Comparison of ENCODE assay signal across 1 cellular context in genomic region chr1:52032785-52033131, GRCh38.
TF ChIP-seq lines count a peak whose summit lies in the region.

No MANE protein-coding gene starts in this region.

TF ChIP-seq in HepG2, 621 proteins besides CTCF, POLR2A, EP300 and RAD21 (continues in another document):
- TF ChIP-seq ZNF709 (CRISPR knock-in tag; IDR thresholded peaks at IDR 0.05) (no peak), ONECUT2 (CRISPR knock-in tag; IDR thresholded peaks at IDR 0.05) (no peak), ZNF142 (CRISPR knock-in tag; IDR thresholded peaks at IDR 0.05) (0 out of 2 replicates have a peak, but pooled peaks have one; percentile 9), JUN (CRISPR knock-in tag; IDR thresholded peaks at IDR 0.05) (no peak), ZNF251 (CRISPR knock-in tag; IDR thresholded peaks at IDR 0.05) (no peak), TGIF2 (CRISPR knock-in tag; IDR thresholded peaks at IDR 0.05) (no peak), EZH2 (conservative IDR thresholded peaks at IDR 0.05; ENCODE audit: low read depth, low read length) (no peak), ATF5 (CRISPR knock-in tag; IDR thresholded peaks at IDR 0.05; ENCODE audit: low read depth) (no peak), ZNF17 (CRISPR knock-in tag; IDR thresholded peaks at IDR 0.05) (no peak), ATRX (CRISPR knock-in tag; IDR thresholded peaks at IDR 0.05; ENCODE audit: borderline replicate concordance) (no peak), ZNF333 (CRISPR knock-in tag; IDR thresholded peaks at IDR 0.05; ENCODE audit: borderline replicate concordance) (no peak), ZNF607 (CRISPR knock-in tag; IDR thresholded peaks at IDR 0.05; ENCODE audit: borderline replicate concordance) (0 out of 2 replicates have a peak, but pooled peaks have one; percentile 1), ZNF225 (CRISPR knock-in tag; IDR thresholded peaks at IDR 0.05) (0 out of 2 replicates have a peak, but pooled peaks have one; percentile 10), ZSCAN29 (CRISPR knock-in tag; conservative IDR thresholded peaks at IDR 0.05) (peak; percentile 97), NCOA5 (CRISPR knock-in tag; IDR thresholded peaks at IDR 0.05) (no peak), TMF1 (CRISPR knock-in tag; IDR thresholded peaks at IDR 0.05; ENCODE audit: low read depth) (no peak), KAT2B (IDR thresholded peaks at IDR 0.05; ENCODE audit: borderline replicate concordance, low read depth, low read length) (no peak), ZNF460 (CRISPR knock-in tag; IDR thresholded peaks at IDR 0.05; ENCODE audit: borderline replicate concordance) (no peak), YEATS2 (CRISPR knock-in tag; IDR thresholded peaks at IDR 0.05; ENCODE audit: borderline replicate concordance) (no peak), PPARG (CRISPR knock-in tag; conservative IDR thresholded peaks at IDR 0.05) (no peak), ZKSCAN5 (CRISPR knock-in tag; IDR thresholded peaks at IDR 0.05) (no peak), SATB2 (CRISPR knock-in tag; IDR thresholded peaks at IDR 0.05) (no peak), HNRNPLL (IDR thresholded peaks at IDR 0.05; ENCODE audit: low read depth, low read length, poor library complexity, severe bottlenecking) (peak; percentile 2), KDM4B (CRISPR knock-in tag; IDR thresholded peaks at IDR 0.05) (no peak), ZBTB4 (CRISPR knock-in tag; IDR thresholded peaks at IDR 0.05; ENCODE audit: borderline replicate concordance) (no peak), GABPB1 (CRISPR knock-in tag; IDR thresholded peaks at IDR 0.05) (no peak), TSC22D2 (CRISPR knock-in tag; IDR thresholded peaks at IDR 0.05; ENCODE audit: borderline replicate concordance) (no peak), ERF (CRISPR knock-in tag; IDR thresholded peaks at IDR 0.05) (no peak), NPAS2 (CRISPR knock-in tag; IDR thresholded peaks at IDR 0.05; ENCODE audit: borderline replicate concordance) (no peak), PHB2 (IDR thresholded peaks at IDR 0.05; ENCODE audit: partially characterized antibody) (no peak), FOXM1 (CRISPR knock-in tag; IDR thresholded peaks at IDR 0.05) (no peak), ZNF878 (CRISPR knock-in tag; IDR thresholded peaks at IDR 0.05) (no peak), ZNF644 (CRISPR knock-in tag; IDR thresholded peaks at IDR 0.05; ENCODE audit: low read depth) (no peak), ARID5B (CRISPR knock-in tag; IDR thresholded peaks at IDR 0.05) (0 out of 2 replicates have a peak, but pooled peaks have one; percentile 4), ZNF343 (CRISPR knock-in tag; IDR thresholded peaks at IDR 0.05) (no peak), ZNF772 (CRISPR knock-in tag; IDR thresholded peaks at IDR 0.05) (no peak), CAMTA2 (CRISPR knock-in tag; IDR thresholded peaks at IDR 0.05; ENCODE audit: borderline replicate concordance) (0 out of 2 replicates have a peak, but pooled peaks have one; percentile 1), XRCC5 (optimal IDR thresholded peaks at IDR 0.05; ENCODE audit: low read length) (no peak)
- TF ChIP-seq, protein P1, sequence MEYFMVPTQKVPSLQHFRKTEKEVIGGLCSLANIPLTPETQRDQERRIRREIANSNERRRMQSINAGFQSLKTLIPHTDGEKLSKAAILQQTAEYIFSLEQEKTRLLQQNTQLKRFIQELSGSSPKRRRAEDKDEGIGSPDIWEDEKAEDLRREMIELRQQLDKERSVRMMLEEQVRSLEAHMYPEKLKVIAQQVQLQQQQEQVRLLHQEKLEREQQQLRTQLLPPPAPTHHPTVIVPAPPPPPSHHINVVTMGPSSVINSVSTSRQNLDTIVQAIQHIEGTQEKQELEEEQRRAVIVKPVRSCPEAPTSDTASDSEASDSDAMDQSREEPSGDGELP (IDR thresholded peaks at IDR 0.05; ENCODE audit: borderline replicate concordance, low read depth) = no peak
- TF ChIP-seq, protein P2, sequence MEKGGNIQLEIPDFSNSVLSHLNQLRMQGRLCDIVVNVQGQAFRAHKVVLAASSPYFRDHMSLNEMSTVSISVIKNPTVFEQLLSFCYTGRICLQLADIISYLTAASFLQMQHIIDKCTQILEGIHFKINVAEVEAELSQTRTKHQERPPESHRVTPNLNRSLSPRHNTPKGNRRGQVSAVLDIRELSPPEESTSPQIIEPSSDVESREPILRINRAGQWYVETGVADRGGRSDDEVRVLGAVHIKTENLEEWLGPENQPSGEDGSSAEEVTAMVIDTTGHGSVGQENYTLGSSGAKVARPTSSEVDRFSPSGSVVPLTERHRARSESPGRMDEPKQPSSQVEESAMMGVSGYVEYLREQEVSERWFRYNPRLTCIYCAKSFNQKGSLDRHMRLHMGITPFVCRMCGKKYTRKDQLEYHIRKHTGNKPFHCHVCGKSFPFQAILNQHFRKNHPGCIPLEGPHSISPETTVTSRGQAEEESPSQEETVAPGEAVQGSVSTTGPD (CRISPR knock-in tag; IDR thresholded peaks at IDR 0.05) = no peak
- TF ChIP-seq, protein P3, sequence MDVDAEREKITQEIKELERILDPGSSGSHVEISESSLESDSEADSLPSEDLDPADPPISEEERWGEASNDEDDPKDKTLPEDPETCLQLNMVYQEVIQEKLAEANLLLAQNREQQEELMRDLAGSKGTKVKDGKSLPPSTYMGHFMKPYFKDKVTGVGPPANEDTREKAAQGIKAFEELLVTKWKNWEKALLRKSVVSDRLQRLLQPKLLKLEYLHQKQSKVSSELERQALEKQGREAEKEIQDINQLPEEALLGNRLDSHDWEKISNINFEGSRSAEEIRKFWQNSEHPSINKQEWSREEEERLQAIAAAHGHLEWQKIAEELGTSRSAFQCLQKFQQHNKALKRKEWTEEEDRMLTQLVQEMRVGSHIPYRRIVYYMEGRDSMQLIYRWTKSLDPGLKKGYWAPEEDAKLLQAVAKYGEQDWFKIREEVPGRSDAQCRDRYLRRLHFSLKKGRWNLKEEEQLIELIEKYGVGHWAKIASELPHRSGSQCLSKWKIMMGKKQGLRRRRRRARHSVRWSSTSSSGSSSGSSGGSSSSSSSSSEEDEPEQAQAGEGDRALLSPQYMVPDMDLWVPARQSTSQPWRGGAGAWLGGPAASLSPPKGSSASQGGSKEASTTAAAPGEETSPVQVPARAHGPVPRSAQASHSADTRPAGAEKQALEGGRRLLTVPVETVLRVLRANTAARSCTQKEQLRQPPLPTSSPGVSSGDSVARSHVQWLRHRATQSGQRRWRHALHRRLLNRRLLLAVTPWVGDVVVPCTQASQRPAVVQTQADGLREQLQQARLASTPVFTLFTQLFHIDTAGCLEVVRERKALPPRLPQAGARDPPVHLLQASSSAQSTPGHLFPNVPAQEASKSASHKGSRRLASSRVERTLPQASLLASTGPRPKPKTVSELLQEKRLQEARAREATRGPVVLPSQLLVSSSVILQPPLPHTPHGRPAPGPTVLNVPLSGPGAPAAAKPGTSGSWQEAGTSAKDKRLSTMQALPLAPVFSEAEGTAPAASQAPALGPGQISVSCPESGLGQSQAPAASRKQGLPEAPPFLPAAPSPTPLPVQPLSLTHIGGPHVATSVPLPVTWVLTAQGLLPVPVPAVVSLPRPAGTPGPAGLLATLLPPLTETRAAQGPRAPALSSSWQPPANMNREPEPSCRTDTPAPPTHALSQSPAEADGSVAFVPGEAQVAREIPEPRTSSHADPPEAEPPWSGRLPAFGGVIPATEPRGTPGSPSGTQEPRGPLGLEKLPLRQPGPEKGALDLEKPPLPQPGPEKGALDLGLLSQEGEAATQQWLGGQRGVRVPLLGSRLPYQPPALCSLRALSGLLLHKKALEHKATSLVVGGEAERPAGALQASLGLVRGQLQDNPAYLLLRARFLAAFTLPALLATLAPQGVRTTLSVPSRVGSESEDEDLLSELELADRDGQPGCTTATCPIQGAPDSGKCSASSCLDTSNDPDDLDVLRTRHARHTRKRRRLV (CRISPR knock-in tag; IDR thresholded peaks at IDR 0.05) = no peak
- TF ChIP-seq, protein P4, sequence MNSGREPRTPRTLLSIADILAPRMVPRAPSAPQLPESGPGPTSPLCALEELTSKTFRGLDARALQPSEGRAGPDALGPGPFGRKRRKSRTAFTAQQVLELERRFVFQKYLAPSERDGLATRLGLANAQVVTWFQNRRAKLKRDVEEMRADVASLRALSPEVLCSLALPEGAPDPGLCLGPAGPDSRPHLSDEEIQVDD (CRISPR knock-in tag; IDR thresholded peaks at IDR 0.05; ENCODE audit: borderline replicate concordance) = no peak
